Comparison of ENCODE assay signal across 16 cellular contexts in genomic region chr1:244849189-244849866, GRCh38. TPM values are rescaled to one million over a fixed set of nuclear protein-coding genes. Genes with fewer than 3 reads are reported as not detected.
DNase-seq lines count a peak whose midpoint lies in the region; ATAC-seq and TF ChIP-seq lines count a peak whose summit lies in the region.
"Had no signal": no experiment of that assay in that cellular context is flagged by ENCODE, and none has a peak within 500 bp of the region (broad histone marks: within the 10 kb centered on the region; RNA-seq: fewer than 3 reads in every experiment).

No MANE protein-coding gene starts in this region.

- no peaks in the 10 kb centered on the region for H3K27me3 Mint-ChIP-seq in activated T-cell treated with anti-CD3 and anti-CD28 coated beads, Interleukin-2, amount 50 U/mL, for 24 hours
- no peaks in the 10 kb centered on the region for H3K27me3 Mint-ChIP-seq in activated T-cell treated with anti-CD3 and anti-CD28 coated beads, Interleukin-2, amount 50 U/mL, for 4 hours (ENCODE audit: low read depth)
- peaks cover 2% of the 10 kb centered on the region for H3K27me3 Mint-ChIP-seq in HFFc6 (ENCODE audit: insufficient read depth)
- H3K27me3 Mint-ChIP-seq in effector memory CD8-positive, alpha-beta T cell = no peaks in the 10 kb centered on the region
- no peaks in the 10 kb centered on the region for H3K27me3 Mint-ChIP-seq in progenitor cell of endocrine pancreas
- H3K27me3 Mint-ChIP-seq: naive B cell had no signal

- no peak for ATAC-seq in activated T-cell treated with anti-CD3 and anti-CD28 coated beads, Interleukin-2, amount 50 U/mL, for 4 hours
- ATAC-seq in effector memory CD8-positive, alpha-beta T cell (replicated peaks) = no peak
- ATAC-seq in GM18517 (IDR thresholded peaks at IDR 0.05; ENCODE audit: unreplicated experiment) (no peak), HG02678 (IDR thresholded peaks at IDR 0.05; ENCODE audit: unreplicated experiment) (no peak)
- ATAC-seq: activated naive CD4-positive, alpha-beta T cell treated with anti-CD3 and anti-CD28 coated beads, Interleukin-2, amount 50 U/mL, for 72 hours; sciatic nerve had no signal

- TF ChIP-seq CTCF in HFFc6 (IDR thresholded peaks at IDR 0.05) (no peak), progenitor cell of endocrine pancreas (IDR thresholded peaks at IDR 0.05; ENCODE audit: unreplicated experiment) (no peak)

- H3K4me3 Mint-ChIP-seq in activated T-cell treated with anti-CD3 and anti-CD28 coated beads, Interleukin-2, amount 50 U/mL, for 24 hours = no peak overlapping the region
- H3K4me3 Mint-ChIP-seq in activated T-cell treated with anti-CD3 and anti-CD28 coated beads, Interleukin-2, amount 50 U/mL, for 4 hours = no peak overlapping the region
- H3K4me3 Mint-ChIP-seq in HFFc6 (no peak overlapping the region), progenitor cell of endocrine pancreas (ENCODE audit: low read depth) (no peak overlapping the region)
- no peak overlapping the region for H3K4me3 Mint-ChIP-seq in effector memory CD8-positive, alpha-beta T cell
- H3K4me3 Mint-ChIP-seq: naive B cell had no signal

- no peaks in the 10 kb centered on the region for H3K9me3 Mint-ChIP-seq in activated T-cell treated with anti-CD3 and anti-CD28 coated beads, Interleukin-2, amount 50 U/mL, for 24 hours
- H3K9me3 Mint-ChIP-seq in activated T-cell treated with anti-CD3 and anti-CD28 coated beads, Interleukin-2, amount 50 U/mL, for 4 hours = no peaks in the 10 kb centered on the region
- no peaks in the 10 kb centered on the region for H3K9me3 Mint-ChIP-seq in HFFc6
- no peaks in the 10 kb centered on the region for H3K9me3 Mint-ChIP-seq in effector memory CD8-positive, alpha-beta T cell
- no peaks in the 10 kb centered on the region for H3K9me3 Mint-ChIP-seq in progenitor cell of endocrine pancreas (ENCODE audit: low read depth)
- H3K9me3 Mint-ChIP-seq: activated naive CD4-positive, alpha-beta T cell treated with anti-CD3 and anti-CD28 coated beads, Interleukin-2, amount 50 U/mL, for 72 hours; naive B cell had no signal

- DNase-seq in activated T-cell treated with anti-CD3 and anti-CD28 coated beads, Interleukin-2, amount 50 U/mL, for 24 hours = no peak
- no peak for DNase-seq in activated T-cell treated with anti-CD3 and anti-CD28 coated beads, Interleukin-2, amount 50 U/mL, for 4 hours
- DNase-seq in HFFc6 = no peak
- no peak for DNase-seq in effector memory CD8-positive, alpha-beta T cell
- no peak for DNase-seq in progenitor cell of endocrine pancreas (ENCODE audit: low spot score, unreplicated experiment)
- no peak for DNase-seq in T1000 (lab: John Stamatoyannopoulos, UW)
- DNase-seq: foreskin fibroblast, GOT3, naive B cell, NCI-H1694, NCI-H510A treated with DMSO at 0.1 percent for 48 hours, transverse colon had no signal

- peak overlapping the region; percentile 85 for H3K27ac Mint-ChIP-seq in activated T-cell treated with anti-CD3 and anti-CD28 coated beads, Interleukin-2, amount 50 U/mL, for 24 hours
- peak overlapping the region; percentile 6 for H3K27ac Mint-ChIP-seq in HFFc6
- peak overlapping the region; percentile 69 to 81 for H3K27ac Mint-ChIP-seq in effector memory CD8-positive, alpha-beta T cell
- H3K27ac Mint-ChIP-seq in progenitor cell of endocrine pancreas = peak overlapping the region; percentile 63

- H3K36me3 Mint-ChIP-seq in activated T-cell treated with anti-CD3 and anti-CD28 coated beads, Interleukin-2, amount 50 U/mL, for 24 hours (ENCODE audit: low read depth) = peaks cover 100% of the 10 kb centered on the region
- H3K36me3 Mint-ChIP-seq in activated T-cell treated with anti-CD3 and anti-CD28 coated beads, Interleukin-2, amount 50 U/mL, for 4 hours (ENCODE audit: insufficient read depth) = peaks cover 66% of the 10 kb centered on the region
- H3K36me3 Mint-ChIP-seq in HFFc6 (ENCODE audit: low read depth) (peaks cover 52% of the 10 kb centered on the region), progenitor cell of endocrine pancreas (ENCODE audit: insufficient read depth) (peaks cover 35% of the 10 kb centered on the region)
- H3K36me3 Mint-ChIP-seq in effector memory CD8-positive, alpha-beta T cell (ENCODE audit: insufficient read depth) = peaks cover 99% of the 10 kb centered on the region

- H3K4me1 Mint-ChIP-seq in activated T-cell treated with anti-CD3 and anti-CD28 coated beads, Interleukin-2, amount 50 U/mL, for 24 hours (ENCODE audit: low read depth) = peaks cover 77% of the 10 kb centered on the region
- H3K4me1 Mint-ChIP-seq in activated T-cell treated with anti-CD3 and anti-CD28 coated beads, Interleukin-2, amount 50 U/mL, for 4 hours (ENCODE audit: low read depth) = peaks cover 64% of the 10 kb centered on the region
- H3K4me1 Mint-ChIP-seq in HFFc6 (ENCODE audit: low read depth) = peaks cover under 1% of the 10 kb centered on the region; the same call in 1 of the 2 replicates
- peaks cover 19 to 65% of the 10 kb centered on the region in 2 donors for H3K4me1 Mint-ChIP-seq in effector memory CD8-positive, alpha-beta T cell (ENCODE audit: low read depth in 2 of 2)
- peaks cover 9% of the 10 kb centered on the region for H3K4me1 Mint-ChIP-seq in progenitor cell of endocrine pancreas (ENCODE audit: low read depth)

RNA-seq across cellular contexts. Expression of gene COX20, which starts 13.9 kb away (rescaled TPM):
- total RNA-seq in activated T-cell treated with anti-CD3 and anti-CD28 coated beads, Interleukin-2, amount 50 U/mL, for 4 hours = 10 to 100 TPM; 50.7 to 54.1 (median 53.7) TPM
- total RNA-seq in HFFc6 (2021; fragmentation: NEBNext Ultra II Directional; extraction: Animal tissue kit (Norgen Biotek cat#: 25700)) = 10 to 100 TPM; 42.6 to 70.8 (median 58.9) TPM
- 31.0 and 31.8 TPM in 2 replicates for total RNA-seq in progenitor cell of endocrine pancreas

RNA-seq across cellular contexts. Expression of gene HNRNPU, which starts 15.0 kb away (rescaled TPM):
- total RNA-seq in activated T-cell treated with anti-CD3 and anti-CD28 coated beads, Interleukin-2, amount 50 U/mL, for 4 hours = 100 to 1,000 TPM; 606 to 649 (median 640) TPM
- total RNA-seq in HFFc6 (2021; fragmentation: NEBNext Ultra II Directional; extraction: Animal tissue kit (Norgen Biotek cat#: 25700)) = 100 to 1,000 TPM; 266 to 344 (median 322) TPM
- 512 and 526 TPM in 2 replicates for total RNA-seq in progenitor cell of endocrine pancreas

Comparison
In these comparisons a context has a peak if more than half of its experiments do, and no peak if none do; other contexts are left out.
1. H3K27ac Mint-ChIP-seq: peak in every context shown above with its lines; median percentile 85 in activated T-cell treated with anti-CD3 and anti-CD28 coated beads, Interleukin-2, amount 50 U/mL, for 24 hours; 75 in effector memory CD8-positive, alpha-beta T cell; 63 in progenitor cell of endocrine pancreas; 6 in HFFc6.